9 cellular contexts compared by ENCODE assay signal in the genomic region with DNA sequence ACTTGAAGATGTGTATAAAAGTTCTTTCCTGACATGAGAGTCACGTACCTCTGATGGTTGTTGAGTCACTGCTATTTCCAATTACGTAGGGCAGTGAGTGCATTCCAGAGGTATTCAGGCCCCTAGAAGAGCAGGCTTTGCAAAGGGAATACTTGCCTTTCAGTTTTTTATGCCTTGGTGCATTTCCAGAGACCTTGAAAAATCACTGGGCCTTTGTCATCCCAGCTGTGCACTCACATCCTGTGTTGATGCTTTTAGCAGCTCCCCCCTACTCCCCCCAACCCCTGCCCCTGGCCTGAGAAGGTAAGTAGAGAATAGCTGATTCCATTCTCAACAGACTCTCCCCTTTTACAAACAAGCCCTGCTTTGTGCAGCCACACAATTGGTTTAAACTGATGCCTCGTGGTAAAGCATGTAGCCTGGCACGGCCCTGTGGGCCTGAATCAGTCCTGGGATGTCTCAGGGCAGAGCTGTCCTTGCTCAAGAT.
A peak's percentile ranks its signal among the peaks of the same experiment; 100 is the strongest.
DNase-seq lines count a peak whose midpoint lies in the region; ATAC-seq, FAIRE-seq and TF ChIP-seq lines count a peak whose summit lies in the region.
"Had no signal": no experiment of that assay in that cellular context is flagged by ENCODE, and none has a peak within 500 bp of the region (broad histone marks: within the 10 kb centered on the region; RNA-seq: fewer than 3 reads in every experiment).

No MANE protein-coding gene starts in this region.

- H3K9me3 ChIP-seq in endothelial cell of umbilical vein (replicated peaks; ENCODE audit: control insufficient read depth, insufficient read depth, low read length): no peaks in the 10 kb centered on the region
- H3K9me3 ChIP-seq in mucosa of rectum (ENCODE audit: control insufficient read depth in 2 of 2, low read length in 2 of 2): no peaks in the 10 kb centered on the region

- H3K36me3 ChIP-seq in endothelial cell of umbilical vein (ENCODE audit: control insufficient read depth in 2 of 2, extremely low read depth in 1 of 2, insufficient read depth in 2 of 2, low read length in 2 of 2) (no peaks in the 10 kb centered on the region), mucosa of rectum (ENCODE audit: control insufficient read depth in 2 of 2, insufficient read depth in 2 of 2, low read length in 2 of 2) (no peaks in the 10 kb centered on the region)

- FAIRE-seq in endothelial cell of umbilical vein (lab: Jason Lieb, UNC): peak; percentile 87
- FAIRE-seq: G401.6 had no signal

- peak overlapping the region; percentile 70 for H3K9ac ChIP-seq in endothelial cell of umbilical vein (replicated peaks; ENCODE audit: extremely low read depth, insufficient read depth, low read length)
- H3K9ac ChIP-seq in mucosa of rectum (ENCODE audit: low read depth in 1 of 2, low read length in 2 of 2): no peak overlapping the region

- H3K27ac ChIP-seq in endothelial cell of umbilical vein (ENCODE audit: insufficient read depth, low read depth, low read length) (peak overlapping the region; percentile 89), mucosa of rectum (ENCODE audit: low read depth in 2 of 2, low read length in 2 of 2) (peak overlapping the region; percentile 39 to 52)

- DNase-seq in AG04449 (ENCODE audit: low read depth, low spot score) (peak; percentile 80), NCI-H69 (lab: John Stamatoyannopoulos, UW) (peak; percentile 25), endothelial cell of umbilical vein (ENCODE audit: low read depth, low spot score) (peak; percentile 93), cortex of kidney (lab: John Stamatoyannopoulos, UW) (no peak), SIG-M5 treated with dmso at 0.1 percent for 504 hours (lab: John Stamatoyannopoulos, UW; ENCODE audit: unreplicated experiment) (no peak)

- intact Hi-C loops in endothelial cell of umbilical vein (cut with micrococcal nuclease): loop anchor here (1.0 to 5.0 kb wide), 5 partner anchors 18 to 366 kb away; a partner anchor contains a TSS

- TF ChIP-seq POLR2A in endothelial cell of umbilical vein (IDR thresholded peaks at IDR 0.05; ENCODE audit: low read depth, low read length): no peak

- peak overlapping the region; percentile 54 for H3K4me2 ChIP-seq in endothelial cell of umbilical vein (ENCODE audit: insufficient read depth, low read length)

- H3K4me3 ChIP-seq in AG04449 (ENCODE audit: low read depth, low read length) (no peak overlapping the region), endothelial cell of umbilical vein (replicated peaks in 1 of 3; ENCODE audit: insufficient read depth in 1 of 3, low read depth in 1 of 3, low read length in 3 of 3) (no peak overlapping the region), mucosa of rectum (ENCODE audit: low read length in 2 of 2) (no peak overlapping the region)

- dilution Hi-C loops in endothelial cell of umbilical vein (cut with MboI; ENCODE audit: extremely low pct_ligation_motif_present, low sequenced_read_pairs): no loop called here

- no TSS peak for BruUV-seq in endothelial cell of umbilical vein (replicated peaks; lab: Mats Ljungman, UMichigan)

- H3K27me3 ChIP-seq in endothelial cell of umbilical vein (ENCODE audit: control insufficient read depth in 2 of 2, insufficient read depth in 2 of 2, low read length in 2 of 2) (no peaks in the 10 kb centered on the region), mucosa of rectum (ENCODE audit: control insufficient read depth in 2 of 2, insufficient read depth in 2 of 2, low read length in 2 of 2) (no peaks in the 10 kb centered on the region)

- TF ChIP-seq CTCF in AG04449 (IDR thresholded peaks at IDR 0.05; ENCODE audit: insufficient read depth, low read length, missing control alignments) (no peak), endothelial cell of umbilical vein (IDR thresholded peaks at IDR 0.05; ENCODE audit: extremely low read depth in 1 of 2, insufficient read depth in 1 of 2, low read depth in 1 of 2, low read length in 2 of 2) (no peak)

- no peak for ATAC-seq in GM18502 (IDR thresholded peaks at IDR 0.05; ENCODE audit: poor library complexity, unreplicated experiment)
- ATAC-seq in HG03342 (IDR thresholded peaks at IDR 0.05; ENCODE audit: unreplicated experiment): no peak

- CTCF ChIA-PET in AG04449 (lab: Yijun Ruan, JAX): interaction anchor here (1.4 kb wide), 1 partner anchor 23 kb away, joined by 3 read pairs; no protein-coding TSS in a partner anchor
- CTCF ChIA-PET in endothelial cell of umbilical vein (lab: Charles Lee): interaction anchor here (0.6 to 2.7 kb wide), 7 partner anchors 10 to 367 kb away, joined by 3 to 9 read pairs (median 4); a partner anchor contains a TSS

- no peaks in the 10 kb centered on the region for H3K9me1 ChIP-seq in endothelial cell of umbilical vein (replicated peaks; ENCODE audit: control insufficient read depth, extremely low read depth, insufficient read depth, low read length)

- no peaks in the 10 kb centered on the region for H4K20me1 ChIP-seq in endothelial cell of umbilical vein (replicated peaks; ENCODE audit: control insufficient read depth, extremely low read depth, insufficient read depth, low read length)

- H3K79me2 ChIP-seq in endothelial cell of umbilical vein (ENCODE audit: control insufficient read depth, insufficient read depth, low read length): no peaks in the 10 kb centered on the region

- POLR2A ChIA-PET in AG04449 (lab: Yijun Ruan, JAX): interaction anchor here (0.8 kb wide), 1 partner anchor 43 kb away, joined by 3 read pairs; no protein-coding TSS in a partner anchor
- POLR2A ChIA-PET in endothelial cell of umbilical vein (lab: Charles Lee): interaction anchor here (0.6 to 1.1 kb wide), 3 partner anchors 19 to 51 kb away, joined by 3 to 7 read pairs (median 3); no protein-coding TSS in a partner anchor

- no peak overlapping the region for H2AFZ ChIP-seq in endothelial cell of umbilical vein (ENCODE audit: low read depth, low read length)

- H3K4me1 ChIP-seq in endothelial cell of umbilical vein (ENCODE audit: control insufficient read depth, extremely low read depth, insufficient read depth, low read length) (peaks cover 26% of the 10 kb centered on the region), mucosa of rectum (ENCODE audit: control insufficient read depth in 2 of 2, insufficient read depth in 2 of 2, low read length in 2 of 2) (peaks cover 8 to 21% of the 10 kb centered on the region in 2 donors)

TF ChIP-seq in endothelial cell of umbilical vein, 7 proteins besides CTCF, POLR2A, EP300 and RAD21:
- peak; percentile 75 for TF ChIP-seq FOS (IDR thresholded peaks at IDR 0.05; ENCODE audit: borderline replicate concordance, insufficient read depth, low read length)
- TF ChIP-seq GATA2 (IDR thresholded peaks at IDR 0.05; ENCODE audit: insufficient read depth, insufficient read length, low read depth, low read length): no peak
- TF ChIP-seq, protein P1, sequence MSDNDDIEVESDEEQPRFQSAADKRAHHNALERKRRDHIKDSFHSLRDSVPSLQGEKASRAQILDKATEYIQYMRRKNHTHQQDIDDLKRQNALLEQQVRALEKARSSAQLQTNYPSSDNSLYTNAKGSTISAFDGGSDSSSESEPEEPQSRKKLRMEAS (IDR thresholded peaks at IDR 0.05; ENCODE audit: insufficient read depth, insufficient read length): peak; percentile 10
- no peak for TF ChIP-seq EZH2 (IDR thresholded peaks at IDR 0.05; ENCODE audit: borderline replicate concordance, low read depth, low read length, severe bottlenecking)
- TF ChIP-seq POLR2AphosphoS5 (IDR thresholded peaks at IDR 0.05; ENCODE audit: insufficient read depth, low read depth, low read length): peak; percentile 35
- TF ChIP-seq JUN (IDR thresholded peaks at IDR 0.05; ENCODE audit: borderline replicate concordance, insufficient read depth, insufficient read length, low read depth): peak; percentile 69
TF ChIP-seq in endothelial cell of umbilical vein: peak in this region for 4.

Comparison
In these comparisons a context has a peak if more than half of its experiments do, and no peak if none do; other contexts are left out.
1. DNase-seq: peak in AG04449 (single experiment), NCI-H69 (single experiment) and endothelial cell of umbilical vein (single experiment); none in cortex of kidney (single experiment) and SIG-M5 treated with dmso at 0.1 percent for 504 hours (single experiment).